In the genomic region with DNA sequence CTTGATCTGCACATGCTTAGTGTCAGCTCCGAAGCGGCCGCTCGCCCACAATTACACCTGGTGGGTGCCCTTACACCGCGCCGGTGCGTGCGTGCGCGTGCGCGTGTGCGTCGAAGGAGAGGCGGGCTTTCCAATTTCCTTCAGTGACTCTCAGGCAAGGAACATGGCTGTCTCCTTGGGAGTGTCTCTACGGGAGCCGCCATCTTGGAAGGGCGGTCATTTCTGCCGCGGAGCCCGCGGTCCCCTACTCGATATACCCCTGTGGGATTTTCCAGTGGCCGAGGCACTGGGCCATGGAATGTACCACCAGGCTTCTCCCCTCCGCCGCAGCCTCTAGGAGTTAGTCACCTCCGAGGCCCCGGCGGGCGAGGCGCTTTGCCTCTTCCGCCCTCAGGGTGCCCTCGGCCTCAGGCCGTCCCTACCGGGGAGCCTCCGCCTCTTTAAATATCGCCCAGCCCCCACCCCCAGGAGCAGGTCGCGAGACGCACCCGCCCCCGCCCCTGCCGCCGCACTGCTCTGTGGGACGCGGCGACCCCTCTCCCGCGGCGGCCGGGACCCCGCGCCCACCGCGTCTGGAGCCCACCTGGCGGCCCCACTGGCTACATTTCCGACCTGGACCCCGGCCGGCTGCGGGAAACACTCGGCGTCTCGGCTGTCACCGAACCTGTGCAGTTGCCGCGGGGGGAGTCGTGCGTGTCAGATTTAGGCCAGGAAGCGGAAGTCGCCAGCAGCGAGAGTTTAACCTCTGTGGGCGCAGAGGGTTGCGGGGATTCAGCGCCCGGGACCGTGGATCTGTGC, we compare ENCODE assay signal across 8 cellular contexts. TPM values are rescaled to one million over a fixed set of nuclear protein-coding genes. Genes with fewer than 3 reads are reported as not detected.
DNase-seq lines count a peak whose midpoint lies in the region; ATAC-seq and TF ChIP-seq lines count a peak whose summit lies in the region.

A gene (minus strand): TSS at position 711 of the 798 bp plus-strand sequence. CDS start 15,741 bp downstream, outside the sequence.

- intact Hi-C loops in activated B cell treated with CpG ODN at 0.5 μM for 24 hours (cut with micrococcal nuclease), result loop anchor here (2.0 kb wide), 7 partner anchors 40 to 292 kb away; a partner anchor contains a TSS

- peak; percentile 76 for ATAC-seq in GM19025 (IDR thresholded peaks at IDR 0.05; ENCODE audit: low read depth, unreplicated experiment)
- peak; percentile 73 for ATAC-seq in HG03280 (IDR thresholded peaks at IDR 0.05; ENCODE audit: unreplicated experiment)
- ATAC-seq in activated B cell treated with CpG ODN at 0.5 μM for 24 hours (ENCODE audit: low read depth), result peak; percentile 78

- CTCF ChIA-PET in activated B cell treated with CpG ODN at 0.5 μM for 24 hours (lab: Charles Lee), result interaction anchor here (0.6 to 0.9 kb wide), 3 partner anchors 14 to 99 kb away, joined by 3 read pairs; no protein-coding TSS in a partner anchor

- POLR2A ChIA-PET in activated B cell treated with CpG ODN at 0.5 μM for 24 hours (lab: Charles Lee), result interaction anchor here (0.6 to 1.6 kb wide), 8 partner anchors 66 to 292 kb away, joined by 3 to 5 read pairs (median 4); a partner anchor contains a TSS

- no peak for TF ChIP-seq CTCF in activated B cell treated with CpG ODN at 0.5 μM for 24 hours (IDR thresholded peaks at IDR 0.05)

- DNase-seq in AG08395 (ENCODE audit: low spot score) (peak; percentile 79), NCI-H226 (peak; percentile 75), activated B cell treated with CpG ODN at 0.5 μM for 24 hours (peak; percentile 63), caudate nucleus (lab: John Stamatoyannopoulos, UW) (peak in 59 of 61 donors; percentile 2 to 84 (median 60)), islet precursor cell (peak; percentile 90)
- peak; percentile 69 for DNase-seq in stimulated activated CD4-positive, alpha-beta T cell treated with anti-CD3 and anti-CD28 coated beads, Interleukin-12 subunit alpha, Interleukin-12 subunit beta, amount 100 ng/mL, for 4 hours

- peak within 1 kb of the TSS; percentile 92 for H3K27ac Mint-ChIP-seq in activated B cell treated with CpG ODN at 0.5 μM for 24 hours

- no peaks in the 10 kb centered on the region for H3K27me3 Mint-ChIP-seq in activated B cell treated with CpG ODN at 0.5 μM for 24 hours

- no peaks in the 10 kb centered on the region for H3K9me3 Mint-ChIP-seq in activated B cell treated with CpG ODN at 0.5 μM for 24 hours

- H3K27ac ChIP-seq in caudate nucleus (ENCODE audit: low read depth, low read length), result peak within 1 kb of the TSS; percentile 27

- peak within 1 kb of the TSS; percentile 90 for H3K4me3 Mint-ChIP-seq in activated B cell treated with CpG ODN at 0.5 μM for 24 hours

- peaks cover 5% of the 10 kb centered on the region for H3K36me3 Mint-ChIP-seq in activated B cell treated with CpG ODN at 0.5 μM for 24 hours (ENCODE audit: low read depth)

- H3K4me1 Mint-ChIP-seq in activated B cell treated with CpG ODN at 0.5 μM for 24 hours, result peaks cover 42% of the 10 kb centered on the region

RNA-seq across cellular contexts. Expression of the gene that starts here (rescaled TPM):
- total RNA-seq in activated B cell treated with CpG ODN at 0.5 μM for 24 hours, result 15.4 and 19.2 TPM in 2 replicates

Comparison
In these comparisons a context has a peak if more than half of its experiments do, and no peak if none do; other contexts are left out.
1. Peak in every context shown above with its lines: DNase-seq, ATAC-seq and H3K27ac ChIP-seq.